10 cellular contexts compared by ENCODE assay signal in the genomic region with DNA sequence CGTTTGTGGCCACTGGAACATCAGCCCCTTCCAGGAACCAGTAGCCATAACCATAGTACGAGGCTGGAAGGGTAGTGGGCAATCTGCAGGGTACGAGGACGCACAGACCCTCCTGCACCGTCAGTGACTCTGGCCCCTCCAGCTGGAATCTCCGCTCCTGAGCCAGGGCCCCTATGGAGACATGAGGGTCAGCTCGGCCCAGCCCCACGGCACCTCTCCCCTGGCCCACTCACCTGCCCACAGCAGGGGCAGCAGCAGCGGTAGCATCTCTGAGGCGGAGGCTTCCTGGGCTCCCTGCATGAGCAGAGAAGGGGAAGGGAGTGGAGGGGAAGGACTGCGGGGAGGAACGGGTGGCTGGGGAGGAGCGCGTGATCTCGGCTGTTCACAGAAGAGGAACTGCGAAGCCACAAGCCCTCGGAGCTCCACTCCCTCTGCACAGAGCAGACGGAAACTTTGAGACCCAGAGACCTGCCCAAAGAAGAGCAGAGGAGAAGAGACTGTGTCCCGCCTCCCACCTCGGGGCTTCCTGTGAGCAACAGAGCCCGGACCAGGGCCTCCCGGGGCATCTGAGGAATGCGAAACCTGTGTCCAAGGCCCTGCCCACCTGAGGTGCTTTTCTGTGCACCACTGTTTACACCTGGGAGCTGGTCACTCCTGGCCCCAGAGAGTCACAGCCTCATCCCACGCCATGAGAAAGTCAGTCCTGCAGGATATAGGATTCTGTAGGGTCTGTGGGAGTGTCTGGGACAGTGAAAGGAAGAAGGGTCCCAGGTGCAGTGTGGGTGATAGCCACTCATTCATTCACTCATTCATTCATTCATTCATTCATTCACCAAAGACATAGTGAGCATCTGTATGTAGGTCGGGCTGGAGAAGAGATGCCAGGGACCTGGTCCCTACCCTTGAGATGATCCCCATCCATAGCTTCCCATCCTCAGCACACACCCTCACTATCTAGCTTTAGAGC. TPM values are rescaled to one million over a fixed set of nuclear protein-coding genes. Genes with fewer than 3 reads are reported as not detected.
A peak's percentile ranks its signal among the peaks of the same experiment; 100 is the strongest.
DNase-seq lines count a peak whose midpoint lies in the region; ATAC-seq and TF ChIP-seq lines count a peak whose summit lies in the region.
"Had no signal": no experiment of that assay in that cellular context is flagged by ENCODE, and none has a peak within 500 bp of the region (broad histone marks: within the 10 kb centered on the region; RNA-seq: fewer than 3 reads in every experiment).

Gene SIGLEC6 (minus strand): TSS at position 322 of the 967 bp plus-strand sequence. CDS start 22 bp downstream, at position 300.

- intact Hi-C loops in colonic mucosa (cut with DNase I): no loop called here
- intact Hi-C loops in sciatic nerve (cut with DNase I): no loop called here

- no peaks in the 10 kb centered on the region for H3K27me3 ChIP-seq in colonic mucosa

- H3K4me3 Mint-ChIP-seq in nephron progenitor cell: no peak within 1 kb of the TSS

- H3K9me3 Mint-ChIP-seq in nephron progenitor cell: peaks cover 61% of the 10 kb centered on the region

- H3K27ac ChIP-seq in colonic mucosa: no peak within 1 kb of the TSS
- H3K27ac ChIP-seq: A549 had no signal

- H3K4me1 Mint-ChIP-seq in nephron progenitor cell: no peaks in the 10 kb centered on the region

- H3K27ac Mint-ChIP-seq in nephron progenitor cell: no peak within 1 kb of the TSS

- no peak within 1 kb of the TSS for H3K9ac ChIP-seq in colonic mucosa (ENCODE audit: low read depth in 2 of 2, low read length in 2 of 2)

- TF ChIP-seq CTCF in colonic mucosa (IDR thresholded peaks at IDR 0.05) (no peak), nephron progenitor cell (IDR thresholded peaks at IDR 0.05) (no peak)

- H3K4me1 ChIP-seq in colonic mucosa: no peaks in the 10 kb centered on the region
- H3K4me1 ChIP-seq: A549 had no signal

- no peaks in the 10 kb centered on the region for H3K27me3 Mint-ChIP-seq in nephron progenitor cell (ENCODE audit: low read depth, poor library complexity)

- no peaks in the 10 kb centered on the region for H3K36me3 Mint-ChIP-seq in nephron progenitor cell (ENCODE audit: low read depth)

- no peak for DNase-seq in activated CD4-positive, CD25-positive, alpha-beta regulatory T cell (lab: John Stamatoyannopoulos, UW)
- DNase-seq in colonic mucosa (peak; percentile 30), sciatic nerve (ENCODE audit: low spot score) (peak; percentile 74), nephron progenitor cell (no peak)
- DNase-seq: activated naive CD4-positive, alpha-beta T cell treated with Interleukin-2 at 50 U/mL for 16 hours had no signal

- no peak within 1 kb of the TSS for H3K4me3 ChIP-seq in colonic mucosa
- H3K4me3 ChIP-seq: A549 had no signal

- H3K9me3 ChIP-seq in colonic mucosa: no peaks in the 10 kb centered on the region
- H3K9me3 ChIP-seq: A549 had no signal

- ATAC-seq in activated CD4-positive, CD25-positive, alpha-beta regulatory T cell treated with anti-CD3 and anti-CD28 coated beads, Interleukin-2, amount 50 U/mL, for 24 hours: peak; percentile 44 to 68
- ATAC-seq in HG03521 (IDR thresholded peaks at IDR 0.05; ENCODE audit: unreplicated experiment) (peak; percentile 50), sciatic nerve (peak; percentile 86), HG02798 (IDR thresholded peaks at IDR 0.05; ENCODE audit: poor library complexity, unreplicated experiment) (no peak), HG03439 (IDR thresholded peaks at IDR 0.05; ENCODE audit: unreplicated experiment) (no peak)

- H3K36me3 ChIP-seq in colonic mucosa: no peaks in the 10 kb centered on the region

RNA-seq across cellular contexts. Expression of gene SIGLEC6, which starts in this region (rescaled TPM):
- total RNA-seq in colonic mucosa (1 to 10 TPM in 1 of 2 donors, under 1 TPM in 1; 0.98 to 1.9 TPM), sciatic nerve (2.4 TPM)

Comparison
In these comparisons a context has a peak if more than half of its experiments do, and no peak if none do; other contexts are left out.
1. ATAC-seq: peak in activated CD4-positive, CD25-positive, alpha-beta regulatory T cell treated with anti-CD3 and anti-CD28 coated beads, Interleukin-2, amount 50 U/mL, for 24 hours (2 of 2), HG03521 (single experiment) and sciatic nerve (single experiment); none in HG02798 (single experiment) and HG03439 (single experiment).
2. DNase-seq: peak in colonic mucosa (single experiment) and sciatic nerve (single experiment); none in activated CD4-positive, CD25-positive, alpha-beta regulatory T cell (0 of 4) and nephron progenitor cell (single experiment).